Comparison of ENCODE assay signal across 24 cellular contexts in genomic region chr4:53889335-53890084, GRCh38.
A peak's percentile ranks its signal among the peaks of the same experiment; 100 is the strongest.
DNase-seq lines count a peak whose midpoint lies in the region; ATAC-seq, FAIRE-seq and TF ChIP-seq lines count a peak whose summit lies in the region.
"Had no signal": no experiment of that assay in that cellular context is flagged by ENCODE, and none has a peak within 500 bp of the region (broad histone marks: within the 10 kb centered on the region; RNA-seq: fewer than 3 reads in every experiment).

No MANE protein-coding gene starts in this region.

- H3K9me3 ChIP-seq in adipocyte (ENCODE audit: control insufficient read depth, low read length) (no peaks in the 10 kb centered on the region), gastroesophageal sphincter (no peaks in the 10 kb centered on the region), thyroid gland (no peaks in the 10 kb centered on the region)

- TF ChIP-seq POLR2A in gastroesophageal sphincter (IDR thresholded peaks at IDR 0.05) = no peak
- TF ChIP-seq POLR2A in thyroid gland (IDR thresholded peaks at IDR 0.05) = no peak
- no peak for TF ChIP-seq POLR2A in GM12892 (IDR thresholded peaks at IDR 0.05; ENCODE audit: low read depth, low read length)

- DNase-seq in AG20443 (ENCODE audit: low spot score) = peak; percentile 15
- peak; percentile 60 for DNase-seq in adipocyte (ENCODE audit: low read depth)
- no peak for DNase-seq in SHP77 treated with DMSO at 0.1 percent for 48 hours (lab: John Stamatoyannopoulos, UW)
- no peak for DNase-seq in thyroid gland
- DNase-seq in GM12892 (ENCODE audit: insufficient read length) = no peak
- no peak for DNase-seq in OCI-M1 (lab: John Stamatoyannopoulos, UW)
- DNase-seq: activated CD8-positive, alpha-beta T cell treated with anti-CD3 and anti-CD28 coated beads, Interleukin-2, amount 10 ng/mL, durations not matched to agents 7 days and 5 days; activated effector memory CD4-positive, alpha-beta T cell treated with anti-CD3 and anti-CD28 coated beads, Interleukin-2, amount 50 U/mL, for 16 hours; activated naive CD8-positive, alpha-beta T cell treated with anti-CD3 and anti-CD28 coated beads, Interleukin-2, amount 10 ng/mL, durations not matched to agents 7 days and 5 days; activated T-cell treated with anti-CD3 and anti-CD28 coated beads for 4 hours; dorsolateral prefrontal cortex; islet precursor cell; mammary epithelial cell; NCI-H1105 treated with DMSO at 0.1 percent for 48 hours; NCI-H2029; NCI-H82 had no signal

- intact Hi-C loops in thyroid gland (cut with DNase I) = no loop called here

- H3K27me3 ChIP-seq in adipocyte (replicated peaks; ENCODE audit: control insufficient read depth, insufficient read depth, low read length) (no peaks in the 10 kb centered on the region), gastroesophageal sphincter (no peaks in the 10 kb centered on the region), rectal smooth muscle tissue (ENCODE audit: control insufficient read depth, insufficient read depth, low read length) (no peaks in the 10 kb centered on the region), thyroid gland (no peaks in the 10 kb centered on the region)

- H3K4me1 ChIP-seq in adipocyte (ENCODE audit: control insufficient read depth, insufficient read depth, low read length) = peaks cover 19% of the 10 kb centered on the region
- no peaks in the 10 kb centered on the region for H3K4me1 ChIP-seq in gastroesophageal sphincter
- H3K4me1 ChIP-seq in rectal smooth muscle tissue (ENCODE audit: control insufficient read depth, insufficient read depth, low read length) = no peaks in the 10 kb centered on the region
- peaks cover 5 to 6% of the 10 kb centered on the region in 2 donors for H3K4me1 ChIP-seq in thyroid gland

- peak overlapping the region; percentile 66 for H3K4me3 ChIP-seq in adipocyte (ENCODE audit: low read length)
- H3K4me3 ChIP-seq in gastroesophageal sphincter = no peak overlapping the region
- no peak overlapping the region for H3K4me3 ChIP-seq in rectal smooth muscle tissue (ENCODE audit: low read length)
- no peak overlapping the region for H3K4me3 ChIP-seq in thyroid gland (replicated peaks in 1 of 3)
- H3K4me3 ChIP-seq: dorsolateral prefrontal cortex, skin epidermis had no signal

- ATAC-seq in gastroesophageal sphincter = no peak
- ATAC-seq: activated CD8-positive, alpha-beta T cell treated with anti-CD3 and anti-CD28 coated beads, Interleukin-2, amount 10 ng/mL, durations not matched to agents 7 days and 5 days had no signal

- H3K36me3 ChIP-seq in adipocyte (ENCODE audit: control insufficient read depth, insufficient read depth, low read length, severe bottlenecking) = no peaks in the 10 kb centered on the region
- H3K36me3 ChIP-seq in gastroesophageal sphincter = no peaks in the 10 kb centered on the region
- H3K36me3 ChIP-seq in rectal smooth muscle tissue (ENCODE audit: control insufficient read depth, insufficient read depth, low read length) = no peaks in the 10 kb centered on the region
- H3K36me3 ChIP-seq in thyroid gland = no peaks in the 10 kb centered on the region

- peak overlapping the region; percentile 62 for H3K9ac ChIP-seq in adipocyte (ENCODE audit: low read length)
- no peak overlapping the region for H3K9ac ChIP-seq in rectal smooth muscle tissue (ENCODE audit: low read length)

- FAIRE-seq in GM12892 (lab: Jason Lieb, UNC) = no peak
- FAIRE-seq: D721Med, endothelial cell of umbilical vein, frontal cortex, GM19239, urothelium cell line had no signal

- WGBS in gastroesophageal sphincter (ENCODE audit: low coverage in 1 of 2), 2 donors = 50 to 52% methylated on average over 4 to 6 of the region's 6 CpGs
- 71 to 81% methylated on average over 6 of the region's 6 CpGs for WGBS in thyroid gland, 2 donors

- H3K27ac ChIP-seq in gastroesophageal sphincter (peak overlapping the region in 3 of 4 donors; percentile 2 to 55 (median 37)), rectal smooth muscle tissue (ENCODE audit: low read depth, low read length) (peak overlapping the region; percentile 51), thyroid gland (no peak overlapping the region)
- H3K27ac ChIP-seq: dorsolateral prefrontal cortex had no signal

- TF ChIP-seq CTCF in gastroesophageal sphincter (IDR thresholded peaks at IDR 0.05) (no peak), thyroid gland (IDR thresholded peaks at IDR 0.05) (no peak)

- TF ChIP-seq EP300 in gastroesophageal sphincter (IDR thresholded peaks at IDR 0.05) = no peak

Comparison
In these comparisons a context has a peak if more than half of its experiments do, and no peak if none do; other contexts are left out.
1. DNase-seq: peak in AG20443 (single experiment) and adipocyte (single experiment); none in SHP77 treated with DMSO at 0.1 percent for 48 hours (single experiment), thyroid gland (0 of 2), GM12892 (single experiment) and OCI-M1 (single experiment).
2. H3K27ac ChIP-seq: peak in gastroesophageal sphincter (3 of 4) and rectal smooth muscle tissue (single experiment); none in thyroid gland (0 of 3).